In genomic region chr14:24338843-24339242, GRCh38 we compare ENCODE assay signal across 1 cellular context.
TF ChIP-seq lines count a peak whose summit lies in the region.

No MANE protein-coding gene starts in this region.

TF ChIP-seq in IMR-90, 13 proteins besides CTCF, POLR2A, EP300 and RAD21:
- no peak for TF ChIP-seq BHLHE40 (IDR thresholded peaks at IDR 0.05; ENCODE audit: low read depth, low read length)
- no peak for TF ChIP-seq CEBPB (IDR thresholded peaks at IDR 0.05; ENCODE audit: low read depth, low read length)
- no peak for TF ChIP-seq CHD1 (IDR thresholded peaks at IDR 0.05; ENCODE audit: low read depth, low read length)
- TF ChIP-seq FOS (IDR thresholded peaks at IDR 0.05; ENCODE audit: low read depth, low read length), result no peak
- no peak for TF ChIP-seq NFE2L2 (IDR thresholded peaks at IDR 0.05; ENCODE audit: low read depth, low read length)
- TF ChIP-seq RFX5 (IDR thresholded peaks at IDR 0.05; ENCODE audit: low read depth, low read length), result no peak
- no peak for TF ChIP-seq SMC3 (IDR thresholded peaks at IDR 0.05; ENCODE audit: low read depth, low read length)
- no peak for TF ChIP-seq USF2 (IDR thresholded peaks at IDR 0.05; ENCODE audit: low read depth, low read length)
- TF ChIP-seq MAFK (IDR thresholded peaks at IDR 0.05; ENCODE audit: low read depth, low read length), result no peak
- no peak for TF ChIP-seq RCOR1 (IDR thresholded peaks at IDR 0.05; ENCODE audit: insufficient replicate concordance, low read length)
- TF ChIP-seq ELK1 (IDR thresholded peaks at IDR 0.05; ENCODE audit: borderline replicate concordance, low read depth, low read length), result no peak
- no peak for TF ChIP-seq MAZ (IDR thresholded peaks at IDR 0.05; ENCODE audit: borderline replicate concordance, low read depth, low read length)
- no peak for TF ChIP-seq MXI1 (IDR thresholded peaks at IDR 0.05; ENCODE audit: borderline replicate concordance, low read depth, low read length)
